Comparison of ENCODE assay signal across 22 cellular contexts in genomic region chr4:76302856-76303438, GRCh38. TPM values are rescaled to one million over a fixed set of nuclear protein-coding genes. Genes with fewer than 3 reads are reported as not detected.
DNase-seq lines count a peak whose midpoint lies in the region; ATAC-seq and TF ChIP-seq lines count a peak whose summit lies in the region.
"Had no signal": no experiment of that assay in that cellular context is flagged by ENCODE, and none has a peak within 500 bp of the region (broad histone marks: within the 10 kb centered on the region; RNA-seq: fewer than 3 reads in every experiment).

No MANE protein-coding gene starts in this region.

- H2BK15ac ChIP-seq in mesendoderm (replicated peaks; ENCODE audit: low read depth): no peak overlapping the region

- no peak overlapping the region for H3K4ac ChIP-seq in mesendoderm (ENCODE audit: low read depth, low read length)

- H3K79me1 ChIP-seq in mesendoderm (ENCODE audit: low read length): no peaks in the 10 kb centered on the region

- TF ChIP-seq POLR2A in gastrocnemius medialis (IDR thresholded peaks at IDR 0.05): no peak

- peaks cover 30% of the 10 kb centered on the region for H3K4me1 Mint-ChIP-seq in activated naive CD4-positive, alpha-beta T cell treated with anti-CD3 and anti-CD28 coated beads, Interleukin-2, amount 50 U/mL, for 24 hours
- peaks cover 38% of the 10 kb centered on the region for H3K4me1 Mint-ChIP-seq in central memory CD8-positive, alpha-beta T cell

- in situ Hi-C loops in gastrocnemius medialis (cut with MboI; ENCODE audit: low sequenced_read_pairs in 4 of 4) (loop anchor here in 3 of 4 donors (25.0 kb wide), 1 partner anchor 116 kb away; no protein-coding TSS in a partner anchor), ACHN (cut with HindIII; ENCODE audit: low pct_ligation_motif_present, low pct_unique_long_range_greater_than_20kb, low sequenced_read_pairs) (no loop called here)

- H3K56ac ChIP-seq in mesendoderm (ENCODE audit: low read length): no peak overlapping the region

- H4K8ac ChIP-seq in mesendoderm (ENCODE audit: low read depth, low read length): no peak overlapping the region

- H3K9me3 ChIP-seq in gastrocnemius medialis: no peaks in the 10 kb centered on the region
- H3K9me3 ChIP-seq: pancreas, vagina had no signal

- no peak for TF ChIP-seq CTCF in gastrocnemius medialis (IDR thresholded peaks at IDR 0.05 in 4 of 5, conservative IDR thresholded peaks at IDR 0.05 in 1 of 5)

- peak overlapping the region; percentile 33 for H3K27ac Mint-ChIP-seq in activated naive CD4-positive, alpha-beta T cell treated with anti-CD3 and anti-CD28 coated beads, Interleukin-2, amount 50 U/mL, for 24 hours
- H3K27ac Mint-ChIP-seq in central memory CD8-positive, alpha-beta T cell (ENCODE audit: low read depth): peak overlapping the region; percentile 36

- H3K4me2 ChIP-seq in mesendoderm (ENCODE audit: low read length): no peak overlapping the region
- H3K4me2 ChIP-seq: BLaER1 had no signal

- no peaks in the 10 kb centered on the region for H3K36me3 ChIP-seq in gastrocnemius medialis
- H3K36me3 ChIP-seq in mesendoderm (ENCODE audit: control insufficient read depth, insufficient read depth, low read length): no peaks in the 10 kb centered on the region
- H3K36me3 ChIP-seq: BLaER1, pancreas, sigmoid colon, vagina had no signal

- H3K4me3 ChIP-seq in gastrocnemius medialis: no peak overlapping the region
- H3K4me3 ChIP-seq in mesendoderm (ENCODE audit: low read length): no peak overlapping the region
- H3K4me3 ChIP-seq: BLaER1, pancreas, sigmoid colon, vagina had no signal

- H3K18ac ChIP-seq in mesendoderm (ENCODE audit: low read length): no peak overlapping the region

- no peak overlapping the region for H2BK5ac ChIP-seq in mesendoderm (ENCODE audit: low read length)

- no peak for DNase-seq in activated naive CD4-positive, alpha-beta T cell treated with Interleukin-2 at 50 U/mL for 16 hours
- DNase-seq in NOMO-1 treated with dmso at 0.1 percent for 144 hours (lab: John Stamatoyannopoulos, UW; ENCODE audit: unreplicated experiment) (peak; percentile 61), gastrocnemius medialis (no peak), ACHN (no peak), mesendoderm (no peak), Right ventricle myocardium inferior (ENCODE audit: missing footprints) (no peak)
- DNase-seq in central memory CD8-positive, alpha-beta T cell (ENCODE audit: low spot score in 2 of 2): no peak
- DNase-seq: activated CD4-positive, alpha-beta T cell treated with anti-CD3 and anti-CD28 coated beads, Interleukin-2, amount 50 U/mL, for 4 hours; activated gamma-delta T cell; amygdala; naive thymus-derived CD8-positive, alpha-beta T cell; NCI-H1092 treated with DMSO at 0.1 percent for 48 hours; NCI-H2029 treated with DMSO at 0.1 percent for 48 hours; NCI-H446; pancreas; sigmoid colon; substantia nigra had no signal

- H3K9me3 Mint-ChIP-seq in activated naive CD4-positive, alpha-beta T cell treated with anti-CD3 and anti-CD28 coated beads, Interleukin-2, amount 50 U/mL, for 24 hours: peaks cover 9% of the 10 kb centered on the region
- peaks cover 5% of the 10 kb centered on the region for H3K9me3 Mint-ChIP-seq in central memory CD8-positive, alpha-beta T cell

- H3K9ac ChIP-seq in mesendoderm (ENCODE audit: low read length): no peak overlapping the region
- H3K9ac ChIP-seq: BLaER1 had no signal

- no peaks in the 10 kb centered on the region for H3K27me3 Mint-ChIP-seq in activated naive CD4-positive, alpha-beta T cell treated with anti-CD3 and anti-CD28 coated beads, Interleukin-2, amount 50 U/mL, for 24 hours
- H3K27me3 Mint-ChIP-seq in central memory CD8-positive, alpha-beta T cell: no peaks in the 10 kb centered on the region

- peaks cover 48 to 52% of the 10 kb centered on the region in 2 donors for H3K4me1 ChIP-seq in gastrocnemius medialis
- no peaks in the 10 kb centered on the region for H3K4me1 ChIP-seq in mesendoderm (ENCODE audit: control insufficient read depth, low read depth, low read length)

- H3K27me3 ChIP-seq in gastrocnemius medialis: no peaks in the 10 kb centered on the region
- H3K27me3 ChIP-seq in mesendoderm (ENCODE audit: insufficient read depth, low read length, poor library complexity): peaks cover 4% of the 10 kb centered on the region
- H3K27me3 ChIP-seq: BLaER1, pancreas, sigmoid colon, vagina had no signal

- no peak overlapping the region for H2AK5ac ChIP-seq in mesendoderm (ENCODE audit: low read length)

- H3K27ac ChIP-seq in gastrocnemius medialis (peak overlapping the region; percentile 84 to 97 (median 92)), mesendoderm (ENCODE audit: low read depth, low read length) (no peak overlapping the region)
- H3K27ac ChIP-seq: BLaER1, sigmoid colon, VCaP had no signal

- ATAC-seq in central memory CD8-positive, alpha-beta T cell (replicated peaks; ENCODE audit: extremely low read depth, poor library complexity, severe bottlenecking): no peak
- no peak for ATAC-seq in gastrocnemius medialis
- ATAC-seq in Right ventricle myocardium inferior: no peak
- ATAC-seq: naive thymus-derived CD8-positive, alpha-beta T cell; pancreas had no signal

- intact Hi-C loops in gastrocnemius medialis (cut with DNase I; ENCODE audit: low total_unique reads): loop anchor here (5.0 to 10.0 kb wide), 3 partner anchors 202 to 558 kb away; no protein-coding TSS in a partner anchor
- intact Hi-C loops in Right ventricle myocardium inferior (cut with DNase I): loop anchor here (10.0 kb wide), 1 partner anchor 122 kb away; the partner anchor contains the start of gene CCDC158

- H3K79me2 ChIP-seq in mesendoderm (ENCODE audit: control insufficient read depth, insufficient read depth, low read length): no peaks in the 10 kb centered on the region

- H3K36me3 Mint-ChIP-seq in activated naive CD4-positive, alpha-beta T cell treated with anti-CD3 and anti-CD28 coated beads, Interleukin-2, amount 50 U/mL, for 24 hours: peaks cover 5% of the 10 kb centered on the region
- peaks cover 3% of the 10 kb centered on the region for H3K36me3 Mint-ChIP-seq in central memory CD8-positive, alpha-beta T cell (ENCODE audit: insufficient read depth)

- H3K23ac ChIP-seq in mesendoderm (ENCODE audit: low read length): no peak overlapping the region

- H2BK120ac ChIP-seq in mesendoderm (ENCODE audit: low read depth, low read length): no peak overlapping the region

- WGBS in mesendoderm (ENCODE audit: extremely low coverage, insufficient coverage, low lambda C conversion rate): no CpG with 5 or more reads among the region's 2 CpGs

- H4K5ac ChIP-seq in mesendoderm (ENCODE audit: low read length): no peak overlapping the region

- H3K4me3 Mint-ChIP-seq in activated naive CD4-positive, alpha-beta T cell treated with anti-CD3 and anti-CD28 coated beads, Interleukin-2, amount 50 U/mL, for 24 hours: no peak overlapping the region
- H3K4me3 Mint-ChIP-seq in central memory CD8-positive, alpha-beta T cell: no peak overlapping the region

RNA-seq across cellular contexts. Expression of gene STBD1, which starts 3.6 kb away (rescaled TPM):
- 10 to 100 TPM; 17.9 to 57.5 (median 41.5) TPM for total RNA-seq in gastrocnemius medialis
- 0.49 TPM for polyA plus RNA-seq in mesendoderm (2013, experiment 1 of 2)
- 0.71 TPM for polyA plus RNA-seq in mesendoderm (2013, experiment 2 of 2)
- 29.4 TPM for total RNA-seq in Right ventricle myocardium inferior

RNA-seq across cellular contexts. Expression of gene FAM47E, which starts 51.4 kb away (rescaled TPM):
- 1 to 10 TPM in 3 of 4 donors, under 1 TPM in 1; 0.56 to 6.8 (median 3.8) TPM for total RNA-seq in gastrocnemius medialis
- 0.41 TPM for polyA plus RNA-seq in mesendoderm (2013, experiment 1 of 2)
- 0.31 TPM for polyA plus RNA-seq in mesendoderm (2013, experiment 2 of 2)
- total RNA-seq in Right ventricle myocardium inferior: 2.4 TPM
- total RNA-seq: T-helper 1 cell treated with Interleukin-12 subunit alpha and Interleukin-12 subunit beta and Interleukin-4 antibody, amounts not matched to agents 30 ng/mL and 1 ng/mL, for 36 hours had no signal
